8 cellular contexts compared by ENCODE assay signal in the genomic region with DNA sequence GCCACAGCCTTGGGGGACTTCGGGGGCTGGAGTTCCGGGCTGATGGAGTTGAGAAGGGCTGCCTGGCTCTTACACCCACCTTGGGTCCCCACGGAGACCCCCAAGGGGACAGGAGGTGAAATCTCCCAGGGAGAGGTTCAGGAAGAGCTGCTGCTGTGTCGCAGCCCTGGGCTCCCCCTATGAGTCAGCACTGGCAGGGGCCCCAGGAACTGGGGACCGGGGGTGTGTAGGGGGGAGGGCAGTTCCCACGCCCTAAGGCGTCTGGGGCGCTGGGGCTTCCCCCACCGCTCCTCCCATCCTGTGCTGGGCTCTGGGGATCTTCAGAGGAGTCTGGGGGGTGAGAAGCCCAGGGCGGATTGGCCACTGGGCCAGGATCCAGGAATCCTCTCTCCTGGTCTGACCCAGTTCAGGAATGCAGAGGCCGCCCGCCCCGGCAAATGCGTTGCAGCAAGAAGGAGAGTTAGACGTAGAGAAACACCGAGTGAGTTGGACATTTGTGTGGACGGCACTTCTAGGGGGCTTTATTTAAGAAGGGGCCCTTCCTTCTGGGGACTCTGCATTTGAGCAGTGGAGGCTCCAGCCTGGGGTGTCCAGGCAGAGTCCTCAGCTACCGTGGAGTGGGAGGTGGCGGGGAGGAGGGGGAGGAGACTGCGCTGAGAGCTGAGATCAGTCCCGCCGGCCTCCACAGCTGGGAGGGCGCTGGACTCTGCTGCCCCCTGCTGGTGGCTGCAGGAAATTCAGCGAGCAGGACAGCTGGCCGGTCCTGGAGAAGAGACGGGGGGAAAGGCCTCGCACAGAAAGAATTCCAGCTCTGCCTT.
DNase-seq lines count a peak whose midpoint lies in the region; ATAC-seq and TF ChIP-seq lines count a peak whose summit lies in the region.

No MANE protein-coding gene starts in this region.

- TF ChIP-seq CTCF in WI38 (IDR thresholded peaks at IDR 0.05; ENCODE audit: low read depth, low read length) (peak; percentile 79), cardiac fibroblast (IDR thresholded peaks at IDR 0.05; ENCODE audit: low read depth, low read length) (peak; percentile 90)

- DNase-seq in NCI-H2171 treated with DMSO at 0.1 percent for 48 hours (lab: John Stamatoyannopoulos, UW) (peak; percentile 59), NCI-H2171 (lab: John Stamatoyannopoulos, UW) (no peak), NCI-H2107 (lab: John Stamatoyannopoulos, UW) (peak; percentile 30), cardiac fibroblast (ENCODE audit: low read depth in 2 of 2) (peak; percentile 94 to 96), islet precursor cell (peak; percentile 97)
- peak; percentile 85 for DNase-seq in stimulated activated CD4-positive, alpha-beta T cell treated with anti-CD3 and anti-CD28 coated beads, Interleukin-12 subunit alpha, Interleukin-12 subunit beta, amount 100 ng/mL, for 4 hours

- H3K4me3 ChIP-seq in WI38 (ENCODE audit: low read depth, low read length) (peak overlapping the region; percentile 50), cardiac fibroblast (replicated peaks in 1 of 2; ENCODE audit: low read depth in 2 of 2, low read length in 2 of 2) (peak overlapping the region; percentile 29 to 46)

- ATAC-seq in HG02981 (IDR thresholded peaks at IDR 0.05; ENCODE audit: unreplicated experiment): peak; percentile 62
